In genomic region chr7:80255656-80256055, GRCh38 we compare ENCODE assay signal across 23 cellular contexts.
"Had no signal": no experiment of that assay in that cellular context is flagged by ENCODE, and none has a peak within 500 bp of the region (broad histone marks: within the 10 kb centered on the region; RNA-seq: fewer than 3 reads in every experiment).

No MANE protein-coding gene starts in this region.

- H3K27me3 Mint-ChIP-seq: dendritic cell treated with granulocyte-macrophage colony-stimulating factor and Interleukin-4, amounts not matched to agents 40 ng/mL and 50 ng/mL, for 4 days; effector memory CD8-positive, alpha-beta T cell had no signal

- H3K27me3 ChIP-seq: colonic mucosa, esophagus muscularis mucosa, gastrocnemius medialis, heart right ventricle had no signal

- H3K4me3 ChIP-seq: colonic mucosa, esophagus muscularis mucosa, gastrocnemius medialis, heart right ventricle, left ventricle myocardium inferior, lower lobe of right lung, mucosa of descending colon had no signal

- H3K4me1 ChIP-seq: colonic mucosa, esophagus muscularis mucosa, gastrocnemius medialis, heart right ventricle, left ventricle myocardium inferior, lower lobe of right lung had no signal

- H3K27ac Mint-ChIP-seq: dendritic cell treated with granulocyte-macrophage colony-stimulating factor and Interleukin-4, amounts not matched to agents 40 ng/mL and 50 ng/mL, for 4 days; effector memory CD8-positive, alpha-beta T cell; immature natural killer cell; mesothelial cell of epicardium had no signal

- H3K36me3 Mint-ChIP-seq: immature natural killer cell, mesothelial cell of epicardium had no signal

- H3K4me1 Mint-ChIP-seq: immature natural killer cell had no signal

- DNase-seq: colonic mucosa; cortex of kidney; effector CD8-positive, alpha-beta T cell; effector memory CD8-positive, alpha-beta T cell; foreskin melanocyte; gastrocnemius medialis; glutamatergic neuron; head of caudate nucleus; heart right ventricle; hippocampal formation; immature natural killer cell; islet precursor cell; kidney; kidney glomerular epithelial cell; left colon; left ventricle myocardium inferior; lower lobe of right lung; mesenchymal stem cell; mucosa of descending colon had no signal

- H3K36me3 ChIP-seq: colonic mucosa, esophagus muscularis mucosa, gastrocnemius medialis, heart right ventricle, left ventricle myocardium inferior, lower lobe of right lung had no signal

- H3K9me3 ChIP-seq: colonic mucosa, esophagus muscularis mucosa, gastrocnemius medialis, heart right ventricle, left ventricle myocardium inferior, lower lobe of right lung, mucosa of descending colon had no signal

- H3K27ac ChIP-seq: colonic mucosa, esophagus muscularis mucosa, gastrocnemius medialis, heart right ventricle, left ventricle myocardium inferior, lower lobe of right lung had no signal

- ATAC-seq: effector memory CD8-positive, alpha-beta T cell; gastrocnemius medialis; heart right ventricle; left colon; left lobe of liver; lower lobe of right lung; mucosa of descending colon had no signal

- H3K4me3 Mint-ChIP-seq: dendritic cell treated with granulocyte-macrophage colony-stimulating factor and Interleukin-4, amounts not matched to agents 40 ng/mL and 50 ng/mL, for 4 days; effector memory CD8-positive, alpha-beta T cell; immature natural killer cell; mesothelial cell of epicardium had no signal

- H3K9me3 Mint-ChIP-seq: dendritic cell treated with granulocyte-macrophage colony-stimulating factor and Interleukin-4, amounts not matched to agents 40 ng/mL and 50 ng/mL, for 4 days had no signal
